11 cellular contexts compared by ENCODE assay signal in the genomic region with DNA sequence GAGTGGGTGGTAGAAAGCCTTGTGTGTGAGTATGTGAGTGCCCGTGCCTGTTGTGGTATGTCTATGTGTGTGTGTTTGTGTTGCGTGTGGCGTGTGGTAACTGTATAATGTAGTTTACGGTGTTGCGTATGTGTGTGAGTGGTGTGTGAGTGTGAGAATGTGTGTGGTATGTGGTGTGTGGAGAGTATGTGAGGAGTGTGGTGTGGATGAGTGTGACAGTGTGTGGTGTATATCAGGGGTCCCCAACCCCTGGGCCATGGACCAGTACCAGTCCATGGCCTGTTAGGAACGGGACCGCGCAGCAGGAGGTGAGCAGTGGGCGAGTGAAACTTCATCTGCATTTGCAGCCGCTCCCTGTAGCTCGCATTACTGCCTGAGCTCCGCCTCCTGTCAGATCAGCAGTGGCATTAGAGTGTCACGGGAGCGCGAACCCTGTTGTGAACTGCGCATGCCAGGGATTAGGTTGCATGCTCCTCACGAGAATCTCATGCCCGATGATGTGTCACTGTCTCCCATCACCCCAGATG. TPM values are rescaled to one million over a fixed set of nuclear protein-coding genes. Genes with fewer than 3 reads are reported as not detected.
DNase-seq lines count a peak whose midpoint lies in the region; ATAC-seq, FAIRE-seq and TF ChIP-seq lines count a peak whose summit lies in the region.
"Had no signal": no experiment of that assay in that cellular context is flagged by ENCODE, and none has a peak within 500 bp of the region (broad histone marks: within the 10 kb centered on the region; RNA-seq: fewer than 3 reads in every experiment).

No MANE protein-coding gene starts in this region.

- no peak overlapping the region for H3K4me3 ChIP-seq in epithelial cell of proximal tubule (ENCODE audit: low read depth, low read length)
- peak overlapping the region; percentile 46 for H3K4me3 ChIP-seq in psoas muscle
- H3K4me3 ChIP-seq in kidney (ENCODE audit: low read length in 2 of 2), result no peak overlapping the region

- POLR2A ChIA-PET in naive thymus-derived CD8-positive, alpha-beta T cell (lab: Charles Lee), result no interaction called here

- H3K9me3 ChIP-seq in psoas muscle (no peaks in the 10 kb centered on the region), kidney (ENCODE audit: control insufficient read depth in 1 of 2, low read length in 2 of 2) (no peaks in the 10 kb centered on the region)

- FAIRE-seq in kidney (lab: Jason Lieb, UNC), result no peak
- FAIRE-seq: colon had no signal

- no peak overlapping the region for H3K9ac ChIP-seq in kidney (ENCODE audit: low read length in 2 of 2)

- H3K27ac Mint-ChIP-seq in naive thymus-derived CD8-positive, alpha-beta T cell, result no peak overlapping the region
- H3K27ac Mint-ChIP-seq: natural killer cell had no signal

- peaks cover 0 to 5% (median 0%) of the 10 kb centered on the region in 3 donors for H3K27me3 ChIP-seq in psoas muscle (ENCODE audit: insufficient read depth in 3 of 3, low read length in 2 of 3)

- ATAC-seq in psoas muscle (peak; percentile 74 to 93 (median 82)), GM21528 (IDR thresholded peaks at IDR 0.05; ENCODE audit: low FRiP score, unreplicated experiment) (no peak), GM19463 (IDR thresholded peaks at IDR 0.05; ENCODE audit: unreplicated experiment) (no peak)
- ATAC-seq in naive thymus-derived CD8-positive, alpha-beta T cell, result no peak

- TF ChIP-seq CTCF in epithelial cell of proximal tubule (conservative IDR thresholded peaks at IDR 0.05; ENCODE audit: low read depth, low read length) (no peak), psoas muscle (IDR thresholded peaks at IDR 0.05) (no peak), kidney (IDR thresholded peaks at IDR 0.05; ENCODE audit: borderline replicate concordance, extremely low read depth, insufficient read depth) (no peak)

- H3K9me3 Mint-ChIP-seq in naive thymus-derived CD8-positive, alpha-beta T cell, result no peaks in the 10 kb centered on the region
- H3K9me3 Mint-ChIP-seq: natural killer cell had no signal

- WGBS in psoas muscle, 3 donors, result 24 to 28% (median 25%) methylated on average over 18 of the region's 18 CpGs

- intact Hi-C loops in psoas muscle (cut with DNase I), result no loop called here
- intact Hi-C loops in kidney (cut with DNase I), result no loop called here

- H3K27me3 Mint-ChIP-seq in naive thymus-derived CD8-positive, alpha-beta T cell, result no peaks in the 10 kb centered on the region

- H3K27ac ChIP-seq in psoas muscle (no peak overlapping the region), kidney (ENCODE audit: low read depth in 2 of 2, low read length in 2 of 2) (no peak overlapping the region)

- H3K36me3 ChIP-seq in psoas muscle (ENCODE audit: insufficient read depth in 1 of 2, low read depth in 1 of 2) (no peaks in the 10 kb centered on the region), kidney (ENCODE audit: control insufficient read depth in 1 of 2, insufficient read depth in 2 of 2, low read length in 2 of 2) (no peaks in the 10 kb centered on the region)

- H3K4me1 ChIP-seq in psoas muscle (no peaks in the 10 kb centered on the region), kidney (ENCODE audit: control insufficient read depth in 1 of 2, insufficient read depth in 1 of 2, low read depth in 1 of 2, low read length in 2 of 2) (peaks cover 0 to 2% of the 10 kb centered on the region in 2 donors)

- no peak overlapping the region for H3K4me3 Mint-ChIP-seq in naive thymus-derived CD8-positive, alpha-beta T cell
- H3K4me3 Mint-ChIP-seq: natural killer cell had no signal

- DNase-seq in GM03348 (ENCODE audit: low spot score) (peak; percentile 46), NCI-H526 treated with DMSO at 0.1 percent for 48 hours (lab: John Stamatoyannopoulos, UW) (peak; percentile 18), epithelial cell of proximal tubule (ENCODE audit: low read depth) (peak; percentile 18), psoas muscle (peak; percentile 33 to 82), kidney (no peak)
- DNase-seq in naive thymus-derived CD8-positive, alpha-beta T cell, result no peak
- DNase-seq: activated CD4-positive, alpha-beta T cell treated with anti-CD3 and anti-CD28 coated beads for 4 hours had no signal

- no peaks in the 10 kb centered on the region for H3K36me3 Mint-ChIP-seq in naive thymus-derived CD8-positive, alpha-beta T cell
- H3K36me3 Mint-ChIP-seq: natural killer cell had no signal

- peaks cover 2 to 34% (median 2%) of the 10 kb centered on the region in 4 donors for H3K4me1 Mint-ChIP-seq in naive thymus-derived CD8-positive, alpha-beta T cell
- H3K4me1 Mint-ChIP-seq: natural killer cell had no signal

RNA-seq across cellular contexts. Expression of a gene that starts 5.7 kb away (rescaled TPM):
- total RNA-seq in epithelial cell of proximal tubule (2.0 TPM in 1 of 2 replicates, not detected in the other), psoas muscle (1 to 10 TPM; 1.1 to 3.9 (median 2.1) TPM), kidney (not detected)
- polyA plus RNA-seq in psoas muscle (10 to 100 TPM in 1 of 3 donors, 1 to 10 TPM in 1, under 1 TPM in 1; 0.93 to 11.7 (median 5.0) TPM), kidney (ENCODE audit: insufficient read depth, low read depth, low replicate concordance) (not detected)
- not detected for total RNA-seq in naive thymus-derived CD8-positive, alpha-beta T cell
- polyA plus RNA-seq in naive thymus-derived CD8-positive, alpha-beta T cell, result not detected

RNA-seq across cellular contexts. Expression of a gene that starts 19.3 kb away (rescaled TPM):
- 9.5 and 11.4 TPM in 2 replicates for total RNA-seq in epithelial cell of proximal tubule
- 10 to 100 TPM; 14.2 to 25.5 (median 16.6) TPM for total RNA-seq in psoas muscle
- 10 to 100 TPM in 2 of 3 donors, 1 to 10 TPM in 1; 5.8 to 18.8 (median 15.6) TPM for polyA plus RNA-seq in psoas muscle
- total RNA-seq in kidney, result 13.0 TPM
- polyA plus RNA-seq in kidney (ENCODE audit: insufficient read depth, low read depth, low replicate concordance), result 5.7 TPM
- 10 to 100 TPM; 82.8 to 88.5 TPM for total RNA-seq in naive thymus-derived CD8-positive, alpha-beta T cell
- polyA plus RNA-seq in naive thymus-derived CD8-positive, alpha-beta T cell, result 10 to 100 TPM; 33.2 to 67.8 (median 48.1) TPM

RNA-seq across cellular contexts. Expression of a gene that starts 49.8 kb away (rescaled TPM):
- 33.2 and 40.2 TPM in 2 replicates for total RNA-seq in epithelial cell of proximal tubule
- 10 to 100 TPM; 21.3 to 51.1 (median 28.0) TPM for total RNA-seq in psoas muscle
- polyA plus RNA-seq in psoas muscle, result 10 to 100 TPM; 13.2 to 24.9 (median 15.3) TPM
- total RNA-seq in kidney, result 55.4 TPM
- 26.4 TPM for polyA plus RNA-seq in kidney (ENCODE audit: insufficient read depth, low read depth, low replicate concordance)
- total RNA-seq in naive thymus-derived CD8-positive, alpha-beta T cell, result 10 to 100 TPM; 28.5 to 29.1 TPM
- polyA plus RNA-seq in naive thymus-derived CD8-positive, alpha-beta T cell, result 1 to 10 TPM in 2 of 3 donors, under 1 TPM in 1; 0.87 to 2.9 (median 2.6) TPM

Comparison
In these comparisons a context has a peak if more than half of its experiments do, and no peak if none do; other contexts are left out.
1. DNase-seq: peak in GM03348 (single experiment), NCI-H526 treated with DMSO at 0.1 percent for 48 hours (single experiment), epithelial cell of proximal tubule (single experiment) and psoas muscle (2 of 2); none in kidney (single experiment) and naive thymus-derived CD8-positive, alpha-beta T cell (0 of 10).
2. ATAC-seq: peak in psoas muscle (4 of 4); none in naive thymus-derived CD8-positive, alpha-beta T cell (0 of 2), GM21528 (single experiment) and GM19463 (single experiment).